ENCODE assay signal across 22 cellular contexts in genomic region chr19:45659096-45659729, GRCh38. TPM values are rescaled to one million over a fixed set of nuclear protein-coding genes. Genes with fewer than 3 reads are reported as not detected.
DNase-seq lines count a peak whose midpoint lies in the region; ATAC-seq and TF ChIP-seq lines count a peak whose summit lies in the region.
"Had no signal": no experiment of that assay in that cellular context is flagged by ENCODE, and none has a peak within 500 bp of the region (broad histone marks: within the 10 kb centered on the region; RNA-seq: fewer than 3 reads in every experiment).

No MANE protein-coding gene starts in this region.

- H3K36me3 ChIP-seq in SK-N-SH (replicated peaks in 1 of 2; ENCODE audit: control insufficient read depth in 1 of 2, insufficient read depth in 2 of 2, low read length in 1 of 2) (no peaks in the 10 kb centered on the region), endodermal cell (ENCODE audit: control insufficient read depth, insufficient read depth, low read length) (no peaks in the 10 kb centered on the region)
- H3K36me3 ChIP-seq: BLaER1 treated with 17β-estradiol and CSF1 and Interleukin-3, amounts not matched to agents 10 nM and 100 nM; MG63; SJCRH30 had no signal

- H3K36me3 Mint-ChIP-seq in T-helper 17 cell (ENCODE audit: low read depth) (peaks cover 13% of the 10 kb centered on the region), endodermal cell (ENCODE audit: low read depth) (no peaks in the 10 kb centered on the region)
- no peaks in the 10 kb centered on the region for H3K36me3 Mint-ChIP-seq in stimulated activated effector memory CD8-positive, alpha-beta T cell treated with anti-CD3 and anti-CD28 coated beads, Interleukin-12 subunit alpha, Interleukin-12 subunit beta, amount 100 ng/mL, for 72 hours

- CTCF ChIA-PET in SK-N-SH (lab: Yijun Ruan, JAX) = interaction anchor here (1.1 kb wide), 1 partner anchor 21 kb away, joined by 3 read pairs; no protein-coding TSS in a partner anchor

- H3K4me1 Mint-ChIP-seq in T-helper 17 cell = peaks cover 9% of the 10 kb centered on the region
- H3K4me1 Mint-ChIP-seq in endodermal cell = peaks cover 14% of the 10 kb centered on the region
- H3K4me1 Mint-ChIP-seq in stimulated activated effector memory CD8-positive, alpha-beta T cell treated with anti-CD3 and anti-CD28 coated beads, Interleukin-12 subunit alpha, Interleukin-12 subunit beta, amount 100 ng/mL, for 72 hours = peaks cover 4% of the 10 kb centered on the region
- H3K4me1 Mint-ChIP-seq: CD8-positive, alpha-beta memory T cell had no signal

- H3K9ac ChIP-seq in SK-N-SH = no peak overlapping the region
- H3K9ac ChIP-seq in endodermal cell (ENCODE audit: extremely low read depth, low read length, poor library complexity, severe bottlenecking) = no peak overlapping the region
- H3K9ac ChIP-seq: BLaER1 treated with 17β-estradiol and CSF1 and Interleukin-3, amounts not matched to agents 10 nM and 100 nM had no signal

- no peak overlapping the region for H3K4me3 Mint-ChIP-seq in T-helper 17 cell
- H3K4me3 Mint-ChIP-seq in endodermal cell = no peak overlapping the region
- no peak overlapping the region for H3K4me3 Mint-ChIP-seq in stimulated activated effector memory CD8-positive, alpha-beta T cell treated with anti-CD3 and anti-CD28 coated beads, Interleukin-12 subunit alpha, Interleukin-12 subunit beta, amount 100 ng/mL, for 72 hours
- H3K4me3 Mint-ChIP-seq: CD8-positive, alpha-beta memory T cell; HFFc6 had no signal

- H3K79me2 ChIP-seq in SK-N-SH (ENCODE audit: insufficient read depth) = no peaks in the 10 kb centered on the region

- TF ChIP-seq CTCF in SK-N-SH (IDR thresholded peaks at IDR 0.05) (no peak), endodermal cell (conservative IDR thresholded peaks at IDR 0.05) (peak; percentile 21)

- H3K9me3 ChIP-seq in SK-N-SH = no peaks in the 10 kb centered on the region
- H3K9me3 ChIP-seq in T-helper 17 cell (ENCODE audit: control insufficient read depth, low read length, poor library complexity, severe bottlenecking) = no peaks in the 10 kb centered on the region
- H3K9me3 ChIP-seq in endodermal cell (ENCODE audit: control insufficient read depth, low read length) = no peaks in the 10 kb centered on the region
- H3K9me3 ChIP-seq: BLaER1 treated with 17β-estradiol and CSF1 and Interleukin-3, amounts not matched to agents 10 nM and 100 nM; MG63; SJCRH30 had no signal

- H3K9me3 Mint-ChIP-seq in endodermal cell = no peaks in the 10 kb centered on the region
- H3K9me3 Mint-ChIP-seq in stimulated activated effector memory CD8-positive, alpha-beta T cell treated with anti-CD3 and anti-CD28 coated beads, Interleukin-12 subunit alpha, Interleukin-12 subunit beta, amount 100 ng/mL, for 72 hours = no peaks in the 10 kb centered on the region
- H3K9me3 Mint-ChIP-seq: CD8-positive, alpha-beta memory T cell; HFFc6 had no signal

- H3K4me3 ChIP-seq in SK-N-SH (ENCODE audit: low read depth in 2 of 2, low read length in 1 of 2) = no peak overlapping the region
- no peak overlapping the region for H3K4me3 ChIP-seq in endodermal cell (ENCODE audit: low read length)
- H3K4me3 ChIP-seq: BLaER1 treated with 17β-estradiol and CSF1 and Interleukin-3, amounts not matched to agents 10 nM and 100 nM; MG63; SJCRH30 had no signal

- no peak overlapping the region for H2AFZ ChIP-seq in SK-N-SH (ENCODE audit: low read depth)

- no peak overlapping the region for H3K27ac ChIP-seq in SK-N-SH (ENCODE audit: low read depth in 2 of 2, low read length in 1 of 2)
- no peak overlapping the region for H3K27ac ChIP-seq in endodermal cell (ENCODE audit: low read depth, low read length)
- H3K27ac ChIP-seq: BLaER1 treated with 17β-estradiol and CSF1 and Interleukin-3, amounts not matched to agents 10 nM and 100 nM; RWPE1; SJCRH30 had no signal

- POLR2A ChIA-PET in SK-N-SH (lab: Yijun Ruan, JAX) = no interaction called here

- H3K4me2 ChIP-seq in SK-N-SH = no peak overlapping the region
- H3K4me2 ChIP-seq: BLaER1 treated with 17β-estradiol and CSF1 and Interleukin-3, amounts not matched to agents 10 nM and 100 nM had no signal

- no peaks in the 10 kb centered on the region for H3K27me3 ChIP-seq in SK-N-SH (ENCODE audit: insufficient read depth)
- H3K27me3 ChIP-seq in endodermal cell (ENCODE audit: control insufficient read depth, insufficient read depth, low read length, poor library complexity, severe bottlenecking) = no peaks in the 10 kb centered on the region
- H3K27me3 ChIP-seq: BLaER1 treated with 17β-estradiol and CSF1 and Interleukin-3, amounts not matched to agents 10 nM and 100 nM; MG63; SJCRH30 had no signal

- peaks cover 28% of the 10 kb centered on the region for H3K27me3 Mint-ChIP-seq in T-helper 17 cell
- peaks cover 12% of the 10 kb centered on the region for H3K27me3 Mint-ChIP-seq in endodermal cell (ENCODE audit: insufficient read depth)

- peak; percentile 27; the same call in 2 of the 3 replicates for ATAC-seq in SK-N-SH treated with all-trans-retinoic acid at 6 μM for 48 hours
- no peak for ATAC-seq in T-helper 17 cell
- ATAC-seq in stimulated activated effector memory CD8-positive, alpha-beta T cell treated with anti-CD3 and anti-CD28 coated beads, Interleukin-12 subunit alpha, Interleukin-12 subunit beta, amount 100 ng/mL, for 72 hours = no peak
- no peak for ATAC-seq in GM21825 (IDR thresholded peaks at IDR 0.05; ENCODE audit: unreplicated experiment)

- no peaks in the 10 kb centered on the region for H4K20me1 ChIP-seq in SK-N-SH (ENCODE audit: insufficient read depth)

- no peak for TF ChIP-seq EP300 in SK-N-SH (IDR thresholded peaks at IDR 0.05; ENCODE audit: borderline replicate concordance in 1 of 2, low read depth in 1 of 2, low read length in 1 of 2)

- H3F3A ChIP-seq in SK-N-SH (replicated peaks; ENCODE audit: insufficient read depth) = no peaks in the 10 kb centered on the region

- DNase-seq in SK-N-SH (no peak), T-helper 17 cell (no peak), endodermal cell (no peak), NCI-H1436 (lab: John Stamatoyannopoulos, UW) (no peak), NCI-H510A treated with DMSO at 0.1 percent for 48 hours (lab: John Stamatoyannopoulos, UW) (no peak)
- DNase-seq in stimulated activated effector memory CD8-positive, alpha-beta T cell treated with anti-CD3 and anti-CD28 coated beads, Interleukin-12 subunit alpha, Interleukin-12 subunit beta, amount 100 ng/mL, for 72 hours (ENCODE audit: low spot score in 2 of 2) = no peak
- DNase-seq: 8988T; CD8-positive, alpha-beta memory T cell; DND-41; GDM1; GOT3; HFFc6; Karpas-422; MG63; NCI-H1092; NCI-H1694 treated with DMSO at 0.1 percent for 48 hours; NCI-H69; SJCRH30 had no signal

- H3K4me1 ChIP-seq in SK-N-SH (ENCODE audit: control insufficient read depth in 1 of 2, insufficient read depth in 2 of 2, low read depth in 1 of 2, low read length in 1 of 2) (no peaks in the 10 kb centered on the region; a peak in 1 of 4 replicates), endodermal cell (ENCODE audit: control insufficient read depth, insufficient read depth, low read length) (no peaks in the 10 kb centered on the region)
- H3K4me1 ChIP-seq: SJCRH30 had no signal

- 58% methylated on average over 6 of the region's 6 CpGs for WGBS in SK-N-SH (ENCODE audit: low lambda C conversion rate)
- WGBS in endodermal cell (ENCODE audit: insufficient coverage in 1 of 2, insufficient read length in 1 of 2), 2 experiments = 64 to 82% methylated on average over 2 to 6 of the region's 6 CpGs

- no peaks in the 10 kb centered on the region for H3K9me2 ChIP-seq in SK-N-SH

- TF ChIP-seq RAD21 in SK-N-SH (IDR thresholded peaks at IDR 0.05; ENCODE audit: low read length) = no peak

- H3K27ac Mint-ChIP-seq in T-helper 17 cell (peak overlapping the region; percentile 61), endodermal cell (peak overlapping the region; percentile 23)
- H3K27ac Mint-ChIP-seq in stimulated activated effector memory CD8-positive, alpha-beta T cell treated with anti-CD3 and anti-CD28 coated beads, Interleukin-12 subunit alpha, Interleukin-12 subunit beta, amount 100 ng/mL, for 72 hours = peak overlapping the region; percentile 2
- H3K27ac Mint-ChIP-seq: HFFc6 had no signal

TF ChIP-seq in SK-N-SH treated with all-trans-retinoic acid at 6 μM for 48 hours, 23 proteins besides CTCF, POLR2A, EP300 and RAD21:
- TF ChIP-seq ZNF70 (CRISPR knock-in tag; IDR thresholded peaks at IDR 0.05) (no peak), BACH2 (CRISPR knock-in tag; IDR thresholded peaks at IDR 0.05; ENCODE audit: borderline replicate concordance) (no peak)

TF ChIP-seq in SK-N-SH, 30 proteins besides CTCF, POLR2A, EP300 and RAD21 (continues in another document):
- no peak for TF ChIP-seq POLR2AphosphoS5 (IDR thresholded peaks at IDR 0.05; ENCODE audit: low read depth, low read length)

RNA-seq across cellular contexts. Expression of gene GIPR, which starts 8.8 kb away (rescaled TPM):
- 1.3 and 1.4 TPM in 2 replicates for polyA plus RNA-seq in SK-N-SH (2012; rRNA removed)
- 0.22 and 0.35 TPM in 2 replicates for polyA plus RNA-seq in SK-N-SH (2012; cell fraction: cytosol; rRNA removed)
- 9.1 and 9.2 TPM in 2 replicates for polyA plus RNA-seq in SK-N-SH (2012; cell fraction: nucleus; rRNA removed)
- total RNA-seq in T-helper 17 cell = 1 to 10 TPM; 2.3 to 4.6 TPM
- 10 to 100 TPM; 10.8 to 14.6 TPM for total RNA-seq in endodermal cell
- 3.5 TPM for polyA plus RNA-seq in endodermal cell (2013, experiment 1 of 2)
- polyA plus RNA-seq in endodermal cell (2013, experiment 2 of 2) = 3.0 TPM

RNA-seq across cellular contexts. Expression of gene EML2, which starts 20.0 kb away (rescaled TPM):
- 10.3 and 12.4 TPM in 2 replicates for polyA plus RNA-seq in SK-N-SH (2012; rRNA removed)
- polyA plus RNA-seq in SK-N-SH (2012; cell fraction: cytosol; rRNA removed) = 4.0 and 7.6 TPM in 2 replicates
- polyA plus RNA-seq in SK-N-SH (2012; cell fraction: nucleus; rRNA removed) = 24.4 and 27.6 TPM in 2 replicates
- total RNA-seq in T-helper 17 cell (10 to 100 TPM; 58.1 to 61.2 TPM), endodermal cell (10 to 100 TPM; 42.9 to 79.3 TPM)
- polyA plus RNA-seq in endodermal cell (2013, experiment 1 of 2) = 25.9 TPM
- polyA plus RNA-seq in endodermal cell (2013, experiment 2 of 2) = 26.3 TPM

RNA-seq across cellular contexts. Expression of gene SNRPD2, which starts 32.5 kb away (rescaled TPM):
- 1,248 and 1,471 TPM in 2 replicates for polyA plus RNA-seq in SK-N-SH (2012; rRNA removed)
- polyA plus RNA-seq in SK-N-SH (2012; cell fraction: cytosol; rRNA removed) = 1,523 and 1,646 TPM in 2 replicates
- polyA plus RNA-seq in SK-N-SH (2012; cell fraction: nucleus; rRNA removed) = 342 and 654 TPM in 2 replicates
- total RNA-seq in T-helper 17 cell = 100 to 1,000 TPM; 333 to 339 TPM
- 100 to 1,000 TPM; 644 to 654 TPM for total RNA-seq in endodermal cell
- polyA plus RNA-seq in endodermal cell (2013, experiment 1 of 2) = 524 TPM
- polyA plus RNA-seq in endodermal cell (2013, experiment 2 of 2) = 537 TPM

RNA-seq across cellular contexts. Expression of gene QPCTL, which starts 33.3 kb away (rescaled TPM):
- polyA plus RNA-seq in SK-N-SH (2012; rRNA removed) = 17.6 and 19.1 TPM in 2 replicates
- polyA plus RNA-seq in SK-N-SH (2012; cell fraction: cytosol; rRNA removed) = 6.5 and 10.1 TPM in 2 replicates
- 35.0 and 38.2 TPM in 2 replicates for polyA plus RNA-seq in SK-N-SH (2012; cell fraction: nucleus; rRNA removed)
- total RNA-seq in T-helper 17 cell (10 to 100 TPM in 1 of 2 donors, 1 to 10 TPM in 1; 7.1 to 13.2 TPM), endodermal cell (10 to 100 TPM; 11.0 to 15.9 TPM)
- polyA plus RNA-seq in endodermal cell (2013, experiment 1 of 2) = 14.8 TPM
- 14.4 TPM for polyA plus RNA-seq in endodermal cell (2013, experiment 2 of 2)

RNA-seq across cellular contexts. Expression of gene GPR4, which starts 57.2 kb away (rescaled TPM):
- polyA plus RNA-seq in SK-N-SH (2012; rRNA removed) = 0.29 and 0.69 TPM in 2 replicates
- 0.54 and 0.55 TPM in 2 replicates for polyA plus RNA-seq in SK-N-SH (2012; cell fraction: cytosol; rRNA removed)
- 0.38 and 0.69 TPM in 2 replicates for polyA plus RNA-seq in SK-N-SH (2012; cell fraction: nucleus; rRNA removed)
- not detected for total RNA-seq in T-helper 17 cell
- total RNA-seq in endodermal cell = not detected
- 0.32 TPM for polyA plus RNA-seq in endodermal cell (2013, experiment 1 of 2)
- not detected for polyA plus RNA-seq in endodermal cell (2013, experiment 2 of 2)
- total RNA-seq: CD8-positive, alpha-beta memory T cell had no signal
- polyA plus RNA-seq: CD8-positive, alpha-beta memory T cell had no signal

Comparison
In these comparisons a context has a peak if more than half of its experiments do, and no peak if none do; other contexts are left out.
1. H3K27ac Mint-ChIP-seq: peak in every context shown above with its lines; median percentile 61 in T-helper 17 cell; 23 in endodermal cell; 2 in stimulated activated effector memory CD8-positive, alpha-beta T cell treated with anti-CD3 and anti-CD28 coated beads, Interleukin-12 subunit alpha, Interleukin-12 subunit beta, amount 100 ng/mL, for 72 hours.